1 cellular context compared by ENCODE assay signal in genomic region chr20:58307270-58307669, GRCh38.
TF ChIP-seq lines count a peak whose summit lies in the region.

No MANE protein-coding gene starts in this region.

TF ChIP-seq in SK-N-SH, 30 proteins besides CTCF, POLR2A, EP300 and RAD21 (continued from another document):
- TF ChIP-seq ZBTB33 (IDR thresholded peaks at IDR 0.05; ENCODE audit: borderline replicate concordance, low read depth), result no peak
- TF ChIP-seq REST (IDR thresholded peaks at IDR 0.05; ENCODE audit: low read depth, low read length), result no peak
- no peak for TF ChIP-seq PBX3 (IDR thresholded peaks at IDR 0.05)
- TF ChIP-seq FOXM1 (IDR thresholded peaks at IDR 0.05; ENCODE audit: low read depth), result no peak
- TF ChIP-seq SMC3 (IDR thresholded peaks at IDR 0.05; ENCODE audit: low read depth, low read length), result no peak
